Comparison of ENCODE assay signal across 1 cellular context in the genomic region with DNA sequence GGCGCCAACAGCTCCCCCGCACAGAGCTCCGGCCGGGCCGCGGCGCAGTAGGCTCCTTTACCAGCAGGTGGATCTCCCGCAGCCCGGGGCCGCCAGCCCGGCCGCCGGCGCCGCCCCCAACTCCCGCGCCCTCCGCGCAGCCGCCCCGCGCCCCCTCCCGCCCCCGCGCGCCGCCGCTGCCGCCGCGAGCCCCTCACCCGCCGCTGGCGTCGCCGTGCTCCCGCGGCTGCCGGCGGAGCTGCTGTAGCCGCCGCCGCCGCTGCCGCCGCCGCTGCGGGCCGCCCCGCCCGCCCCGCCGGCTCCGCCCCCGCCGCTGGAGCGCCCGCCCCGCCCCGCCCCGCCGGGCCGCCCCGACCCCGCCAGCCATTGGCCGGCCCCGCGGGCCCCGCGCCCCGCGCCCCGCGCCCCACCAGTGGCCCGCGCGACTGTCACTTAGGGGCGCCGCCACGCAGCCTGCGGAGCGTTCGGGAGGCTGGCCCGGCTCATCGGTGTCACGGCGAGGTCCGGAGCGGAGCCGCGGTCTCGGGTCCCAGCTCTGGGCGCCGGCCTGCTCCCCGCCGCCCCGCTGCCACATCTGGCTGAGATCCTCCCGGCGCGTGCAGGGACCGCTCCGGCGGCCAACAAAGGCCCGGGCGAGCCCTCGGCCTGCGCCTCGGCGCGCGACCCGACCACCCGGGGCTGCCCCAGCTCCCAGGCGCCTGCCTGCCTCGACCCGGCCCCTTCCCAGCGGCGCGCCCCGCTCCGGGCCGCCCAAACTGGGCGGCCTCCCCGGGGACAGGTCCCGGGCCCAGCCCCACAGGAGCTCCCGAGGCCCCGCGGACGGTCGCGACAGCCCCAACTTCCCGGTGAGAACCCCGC.
TF ChIP-seq lines count a peak whose summit lies in the region.

A gene (minus strand): TSS at position 282 of the 858 bp plus-strand sequence. CDS start 4,800 bp downstream, outside the sequence.

TF ChIP-seq in HepG2, 621 proteins besides CTCF, POLR2A, EP300 and RAD21 (continued from another document and continues in another):
- TF ChIP-seq, protein P1, sequence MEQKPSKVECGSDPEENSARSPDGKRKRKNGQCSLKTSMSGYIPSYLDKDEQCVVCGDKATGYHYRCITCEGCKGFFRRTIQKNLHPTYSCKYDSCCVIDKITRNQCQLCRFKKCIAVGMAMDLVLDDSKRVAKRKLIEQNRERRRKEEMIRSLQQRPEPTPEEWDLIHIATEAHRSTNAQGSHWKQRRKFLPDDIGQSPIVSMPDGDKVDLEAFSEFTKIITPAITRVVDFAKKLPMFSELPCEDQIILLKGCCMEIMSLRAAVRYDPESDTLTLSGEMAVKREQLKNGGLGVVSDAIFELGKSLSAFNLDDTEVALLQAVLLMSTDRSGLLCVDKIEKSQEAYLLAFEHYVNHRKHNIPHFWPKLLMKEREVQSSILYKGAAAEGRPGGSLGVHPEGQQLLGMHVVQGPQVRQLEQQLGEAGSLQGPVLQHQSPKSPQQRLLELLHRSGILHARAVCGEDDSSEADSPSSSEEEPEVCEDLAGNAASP (CRISPR knock-in tag; IDR thresholded peaks at IDR 0.05; ENCODE audit: borderline replicate concordance), result 0 out of 2 replicates have a peak, but pooled peaks have one; percentile 20
- TF ChIP-seq, protein P2, sequence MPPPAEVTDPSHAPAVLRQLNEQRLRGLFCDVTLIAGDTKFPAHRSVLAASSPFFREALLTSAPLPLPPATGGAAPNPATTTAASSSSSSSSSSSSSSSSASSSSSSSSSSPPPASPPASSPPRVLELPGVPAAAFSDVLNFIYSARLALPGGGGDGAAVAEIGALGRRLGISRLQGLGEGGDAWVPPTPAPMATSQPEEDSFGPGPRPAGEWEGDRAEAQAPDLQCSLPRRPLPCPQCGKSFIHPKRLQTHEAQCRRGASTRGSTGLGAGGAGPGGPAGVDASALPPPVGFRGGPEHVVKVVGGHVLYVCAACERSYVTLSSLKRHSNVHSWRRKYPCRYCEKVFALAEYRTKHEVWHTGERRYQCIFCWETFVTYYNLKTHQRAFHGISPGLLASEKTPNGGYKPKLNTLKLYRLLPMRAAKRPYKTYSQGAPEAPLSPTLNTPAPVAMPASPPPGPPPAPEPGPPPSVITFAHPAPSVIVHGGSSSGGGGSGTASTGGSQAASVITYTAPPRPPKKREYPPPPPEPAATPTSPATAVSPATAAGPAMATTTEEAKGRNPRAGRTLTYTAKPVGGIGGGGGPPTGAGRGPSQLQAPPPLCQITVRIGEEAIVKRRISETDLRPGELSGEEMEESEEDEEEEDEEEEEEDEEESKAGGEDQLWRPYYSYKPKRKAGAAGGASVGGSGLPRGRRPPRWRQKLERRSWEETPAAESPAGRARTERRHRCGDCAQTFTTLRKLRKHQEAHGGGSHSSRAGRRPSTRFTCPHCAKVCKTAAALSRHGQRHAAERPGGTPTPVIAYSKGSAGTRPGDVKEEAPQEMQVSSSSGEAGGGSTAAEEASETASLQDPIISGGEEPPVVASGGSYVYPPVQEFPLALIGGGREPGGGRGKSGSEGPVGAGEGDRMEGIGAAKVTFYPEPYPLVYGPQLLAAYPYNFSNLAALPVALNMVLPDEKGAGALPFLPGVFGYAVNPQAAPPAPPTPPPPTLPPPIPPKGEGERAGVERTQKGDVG (CRISPR knock-in tag; IDR thresholded peaks at IDR 0.05; ENCODE audit: borderline replicate concordance), result no peak
- TF ChIP-seq PRPF4 (IDR thresholded peaks at IDR 0.05; ENCODE audit: low read depth, low read length, poor library complexity, severe bottlenecking) (no peak), ZNF768 (CRISPR knock-in tag; IDR thresholded peaks at IDR 0.05) (peak; percentile 67; the same call in 1 of the 2 replicates), ZNF232 (CRISPR knock-in tag; IDR thresholded peaks at IDR 0.05; ENCODE audit: borderline replicate concordance) (peak; percentile 85; the same call in 1 of the 2 replicates), ZNF841 (CRISPR knock-in tag; IDR thresholded peaks at IDR 0.05; ENCODE audit: borderline replicate concordance) (no peak), DNMT3B (CRISPR knock-in tag; conservative IDR thresholded peaks at IDR 0.05) (no peak), ZNF274 (CRISPR knock-in tag; IDR thresholded peaks at IDR 0.05) (peak; percentile 67; the same call in 1 of the 2 replicates), ETV6 (CRISPR knock-in tag; conservative IDR thresholded peaks at IDR 0.05) (peak; percentile 56; the same call in 1 of the 2 replicates), ZNF430 (CRISPR knock-in tag; IDR thresholded peaks at IDR 0.05) (0 out of 2 replicates have a peak, but pooled peaks have one; percentile 33), HOXD1 (CRISPR knock-in tag; IDR thresholded peaks at IDR 0.05) (no peak), ZNF124 (CRISPR knock-in tag; IDR thresholded peaks at IDR 0.05) (no peak), HOXA7 (CRISPR knock-in tag; IDR thresholded peaks at IDR 0.05) (no peak), ZNF207 (IDR thresholded peaks at IDR 0.05; ENCODE audit: borderline replicate concordance) (no peak), GLI4 (CRISPR knock-in tag; IDR thresholded peaks at IDR 0.05; ENCODE audit: borderline replicate concordance) (peak; percentile 66; the same call in 1 of the 2 replicates), TAF15 (IDR thresholded peaks at IDR 0.05; ENCODE audit: low read depth, low read length, poor library complexity, severe bottlenecking) (peak; percentile 69), ZNF17 (CRISPR knock-in tag; IDR thresholded peaks at IDR 0.05) (no peak)
- TF ChIP-seq, protein P3, sequence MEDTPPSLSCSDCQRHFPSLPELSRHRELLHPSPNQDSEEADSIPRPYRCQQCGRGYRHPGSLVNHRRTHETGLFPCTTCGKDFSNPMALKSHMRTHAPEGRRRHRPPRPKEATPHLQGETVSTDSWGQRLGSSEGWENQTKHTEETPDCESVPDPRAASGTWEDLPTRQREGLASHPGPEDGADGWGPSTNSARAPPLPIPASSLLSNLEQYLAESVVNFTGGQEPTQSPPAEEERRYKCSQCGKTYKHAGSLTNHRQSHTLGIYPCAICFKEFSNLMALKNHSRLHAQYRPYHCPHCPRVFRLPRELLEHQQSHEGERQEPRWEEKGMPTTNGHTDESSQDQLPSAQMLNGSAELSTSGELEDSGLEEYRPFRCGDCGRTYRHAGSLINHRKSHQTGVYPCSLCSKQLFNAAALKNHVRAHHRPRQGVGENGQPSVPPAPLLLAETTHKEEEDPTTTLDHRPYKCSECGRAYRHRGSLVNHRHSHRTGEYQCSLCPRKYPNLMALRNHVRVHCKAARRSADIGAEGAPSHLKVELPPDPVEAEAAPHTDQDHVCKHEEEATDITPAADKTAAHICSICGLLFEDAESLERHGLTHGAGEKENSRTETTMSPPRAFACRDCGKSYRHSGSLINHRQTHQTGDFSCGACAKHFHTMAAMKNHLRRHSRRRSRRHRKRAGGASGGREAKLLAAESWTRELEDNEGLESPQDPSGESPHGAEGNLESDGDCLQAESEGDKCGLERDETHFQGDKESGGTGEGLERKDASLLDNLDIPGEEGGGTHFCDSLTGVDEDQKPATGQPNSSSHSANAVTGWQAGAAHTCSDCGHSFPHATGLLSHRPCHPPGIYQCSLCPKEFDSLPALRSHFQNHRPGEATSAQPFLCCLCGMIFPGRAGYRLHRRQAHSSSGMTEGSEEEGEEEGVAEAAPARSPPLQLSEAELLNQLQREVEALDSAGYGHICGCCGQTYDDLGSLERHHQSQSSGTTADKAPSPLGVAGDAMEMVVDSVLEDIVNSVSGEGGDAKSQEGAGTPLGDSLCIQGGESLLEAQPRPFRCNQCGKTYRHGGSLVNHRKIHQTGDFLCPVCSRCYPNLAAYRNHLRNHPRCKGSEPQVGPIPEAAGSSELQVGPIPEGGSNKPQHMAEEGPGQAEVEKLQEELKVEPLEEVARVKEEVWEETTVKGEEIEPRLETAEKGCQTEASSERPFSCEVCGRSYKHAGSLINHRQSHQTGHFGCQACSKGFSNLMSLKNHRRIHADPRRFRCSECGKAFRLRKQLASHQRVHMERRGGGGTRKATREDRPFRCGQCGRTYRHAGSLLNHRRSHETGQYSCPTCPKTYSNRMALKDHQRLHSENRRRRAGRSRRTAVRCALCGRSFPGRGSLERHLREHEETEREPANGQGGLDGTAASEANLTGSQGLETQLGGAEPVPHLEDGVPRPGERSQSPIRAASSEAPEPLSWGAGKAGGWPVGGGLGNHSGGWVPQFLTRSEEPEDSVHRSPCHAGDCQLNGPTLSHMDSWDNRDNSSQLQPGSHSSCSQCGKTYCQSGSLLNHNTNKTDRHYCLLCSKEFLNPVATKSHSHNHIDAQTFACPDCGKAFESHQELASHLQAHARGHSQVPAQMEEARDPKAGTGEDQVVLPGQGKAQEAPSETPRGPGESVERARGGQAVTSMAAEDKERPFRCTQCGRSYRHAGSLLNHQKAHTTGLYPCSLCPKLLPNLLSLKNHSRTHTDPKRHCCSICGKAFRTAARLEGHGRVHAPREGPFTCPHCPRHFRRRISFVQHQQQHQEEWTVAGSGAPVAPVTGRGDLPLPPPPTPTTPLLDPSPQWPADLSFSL (CRISPR knock-in tag; IDR thresholded peaks at IDR 0.05), result no peak
- TF ChIP-seq, protein P4, sequence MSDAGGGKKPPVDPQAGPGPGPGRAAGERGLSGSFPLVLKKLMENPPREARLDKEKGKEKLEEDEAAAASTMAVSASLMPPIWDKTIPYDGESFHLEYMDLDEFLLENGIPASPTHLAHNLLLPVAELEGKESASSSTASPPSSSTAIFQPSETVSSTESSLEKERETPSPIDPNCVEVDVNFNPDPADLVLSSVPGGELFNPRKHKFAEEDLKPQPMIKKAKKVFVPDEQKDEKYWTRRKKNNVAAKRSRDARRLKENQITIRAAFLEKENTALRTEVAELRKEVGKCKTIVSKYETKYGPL (CRISPR knock-in tag; IDR thresholded peaks at IDR 0.05), result 0 out of 2 replicates have a peak, but pooled peaks have one; percentile 40
- TF ChIP-seq, protein P5, sequence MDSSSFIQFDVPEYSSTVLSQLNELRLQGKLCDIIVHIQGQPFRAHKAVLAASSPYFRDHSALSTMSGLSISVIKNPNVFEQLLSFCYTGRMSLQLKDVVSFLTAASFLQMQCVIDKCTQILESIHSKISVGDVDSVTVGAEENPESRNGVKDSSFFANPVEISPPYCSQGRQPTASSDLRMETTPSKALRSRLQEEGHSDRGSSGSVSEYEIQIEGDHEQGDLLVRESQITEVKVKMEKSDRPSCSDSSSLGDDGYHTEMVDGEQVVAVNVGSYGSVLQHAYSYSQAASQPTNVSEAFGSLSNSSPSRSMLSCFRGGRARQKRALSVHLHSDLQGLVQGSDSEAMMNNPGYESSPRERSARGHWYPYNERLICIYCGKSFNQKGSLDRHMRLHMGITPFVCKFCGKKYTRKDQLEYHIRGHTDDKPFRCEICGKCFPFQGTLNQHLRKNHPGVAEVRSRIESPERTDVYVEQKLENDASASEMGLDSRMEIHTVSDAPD (CRISPR knock-in tag; IDR thresholded peaks at IDR 0.05), result no peak
- TF ChIP-seq, protein P6, sequence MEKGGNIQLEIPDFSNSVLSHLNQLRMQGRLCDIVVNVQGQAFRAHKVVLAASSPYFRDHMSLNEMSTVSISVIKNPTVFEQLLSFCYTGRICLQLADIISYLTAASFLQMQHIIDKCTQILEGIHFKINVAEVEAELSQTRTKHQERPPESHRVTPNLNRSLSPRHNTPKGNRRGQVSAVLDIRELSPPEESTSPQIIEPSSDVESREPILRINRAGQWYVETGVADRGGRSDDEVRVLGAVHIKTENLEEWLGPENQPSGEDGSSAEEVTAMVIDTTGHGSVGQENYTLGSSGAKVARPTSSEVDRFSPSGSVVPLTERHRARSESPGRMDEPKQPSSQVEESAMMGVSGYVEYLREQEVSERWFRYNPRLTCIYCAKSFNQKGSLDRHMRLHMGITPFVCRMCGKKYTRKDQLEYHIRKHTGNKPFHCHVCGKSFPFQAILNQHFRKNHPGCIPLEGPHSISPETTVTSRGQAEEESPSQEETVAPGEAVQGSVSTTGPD (CRISPR knock-in tag; IDR thresholded peaks at IDR 0.05), result no peak
- TF ChIP-seq, protein P7, sequence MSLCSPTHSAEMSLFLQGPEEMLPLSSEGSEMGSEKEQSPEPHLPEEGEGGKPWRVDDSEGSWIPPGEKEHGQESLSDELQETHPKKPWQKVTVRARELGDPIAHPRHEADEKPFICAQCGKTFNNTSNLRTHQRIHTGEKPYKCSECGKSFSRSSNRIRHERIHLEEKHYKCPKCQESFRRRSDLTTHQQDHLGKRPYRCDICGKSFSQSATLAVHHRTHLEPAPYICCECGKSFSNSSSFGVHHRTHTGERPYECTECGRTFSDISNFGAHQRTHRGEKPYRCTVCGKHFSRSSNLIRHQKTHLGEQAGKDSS (CRISPR knock-in tag; IDR thresholded peaks at IDR 0.05; ENCODE audit: borderline replicate concordance, low read depth), result peak; percentile 54; the same call in 1 of the 2 replicates
- TF ChIP-seq, protein P8, sequence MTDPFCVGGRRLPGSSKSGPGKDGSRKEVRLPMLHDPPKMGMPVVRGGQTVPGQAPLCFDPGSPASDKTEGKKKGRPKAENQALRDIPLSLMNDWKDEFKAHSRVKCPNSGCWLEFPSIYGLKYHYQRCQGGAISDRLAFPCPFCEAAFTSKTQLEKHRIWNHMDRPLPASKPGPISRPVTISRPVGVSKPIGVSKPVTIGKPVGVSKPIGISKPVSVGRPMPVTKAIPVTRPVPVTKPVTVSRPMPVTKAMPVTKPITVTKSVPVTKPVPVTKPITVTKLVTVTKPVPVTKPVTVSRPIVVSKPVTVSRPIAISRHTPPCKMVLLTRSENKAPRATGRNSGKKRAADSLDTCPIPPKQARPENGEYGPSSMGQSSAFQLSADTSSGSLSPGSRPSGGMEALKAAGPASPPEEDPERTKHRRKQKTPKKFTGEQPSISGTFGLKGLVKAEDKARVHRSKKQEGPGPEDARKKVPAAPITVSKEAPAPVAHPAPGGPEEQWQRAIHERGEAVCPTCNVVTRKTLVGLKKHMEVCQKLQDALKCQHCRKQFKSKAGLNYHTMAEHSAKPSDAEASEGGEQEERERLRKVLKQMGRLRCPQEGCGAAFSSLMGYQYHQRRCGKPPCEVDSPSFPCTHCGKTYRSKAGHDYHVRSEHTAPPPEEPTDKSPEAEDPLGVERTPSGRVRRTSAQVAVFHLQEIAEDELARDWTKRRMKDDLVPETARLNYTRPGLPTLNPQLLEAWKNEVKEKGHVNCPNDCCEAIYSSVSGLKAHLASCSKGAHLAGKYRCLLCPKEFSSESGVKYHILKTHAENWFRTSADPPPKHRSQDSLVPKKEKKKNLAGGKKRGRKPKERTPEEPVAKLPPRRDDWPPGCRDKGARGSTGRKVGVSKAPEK (CRISPR knock-in tag; IDR thresholded peaks at IDR 0.05; ENCODE audit: borderline replicate concordance), result no peak
- TF ChIP-seq, protein P9, sequence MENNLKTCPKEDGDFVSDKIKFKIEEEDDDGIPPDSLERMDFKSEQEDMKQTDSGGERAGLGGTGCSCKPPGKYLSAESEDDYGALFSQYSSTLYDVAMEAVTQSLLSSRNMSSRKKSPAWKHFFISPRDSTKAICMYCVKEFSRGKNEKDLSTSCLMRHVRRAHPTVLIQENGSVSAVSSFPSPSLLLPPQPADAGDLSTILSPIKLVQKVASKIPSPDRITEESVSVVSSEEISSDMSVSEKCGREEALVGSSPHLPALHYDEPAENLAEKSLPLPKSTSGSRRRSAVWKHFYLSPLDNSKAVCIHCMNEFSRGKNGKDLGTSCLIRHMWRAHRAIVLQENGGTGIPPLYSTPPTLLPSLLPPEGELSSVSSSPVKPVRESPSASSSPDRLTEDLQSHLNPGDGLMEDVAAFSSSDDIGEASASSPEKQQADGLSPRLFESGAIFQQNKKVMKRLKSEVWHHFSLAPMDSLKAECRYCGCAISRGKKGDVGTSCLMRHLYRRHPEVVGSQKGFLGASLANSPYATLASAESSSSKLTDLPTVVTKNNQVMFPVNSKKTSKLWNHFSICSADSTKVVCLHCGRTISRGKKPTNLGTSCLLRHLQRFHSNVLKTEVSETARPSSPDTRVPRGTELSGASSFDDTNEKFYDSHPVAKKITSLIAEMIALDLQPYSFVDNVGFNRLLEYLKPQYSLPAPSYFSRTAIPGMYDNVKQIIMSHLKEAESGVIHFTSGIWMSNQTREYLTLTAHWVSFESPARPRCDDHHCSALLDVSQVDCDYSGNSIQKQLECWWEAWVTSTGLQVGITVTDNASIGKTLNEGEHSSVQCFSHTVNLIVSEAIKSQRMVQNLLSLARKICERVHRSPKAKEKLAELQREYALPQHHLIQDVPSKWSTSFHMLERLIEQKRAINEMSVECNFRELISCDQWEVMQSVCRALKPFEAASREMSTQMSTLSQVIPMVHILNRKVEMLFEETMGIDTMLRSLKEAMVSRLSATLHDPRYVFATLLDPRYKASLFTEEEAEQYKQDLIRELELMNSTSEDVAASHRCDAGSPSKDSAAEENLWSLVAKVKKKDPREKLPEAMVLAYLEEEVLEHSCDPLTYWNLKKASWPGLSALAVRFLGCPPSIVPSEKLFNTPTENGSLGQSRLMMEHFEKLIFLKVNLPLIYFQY (CRISPR knock-in tag; IDR thresholded peaks at IDR 0.05; ENCODE audit: borderline replicate concordance), result peak; percentile 79
